Comparison of ENCODE assay signal across 22 cellular contexts in the genomic region with DNA sequence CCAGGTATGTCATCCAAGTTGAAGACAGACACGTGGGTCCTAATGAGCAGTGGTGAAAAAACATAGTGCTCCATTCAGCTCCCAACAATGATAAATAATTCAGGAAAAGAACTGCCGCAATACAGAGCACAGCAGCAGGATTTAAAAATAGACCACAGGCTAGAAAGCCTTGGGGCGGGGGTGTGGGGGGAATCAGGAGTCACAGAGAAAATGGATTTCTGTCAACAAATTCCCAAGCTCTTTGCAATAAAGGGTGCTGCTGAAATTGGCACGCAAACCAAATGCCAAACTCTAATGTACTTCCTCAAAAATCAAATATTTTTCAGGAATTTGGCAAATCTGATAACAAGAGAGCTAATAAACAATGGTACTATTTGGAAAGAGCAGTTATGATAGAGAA. TPM values are rescaled to one million over a fixed set of nuclear protein-coding genes. Genes with fewer than 3 reads are reported as not detected.
DNase-seq lines count a peak whose midpoint lies in the region; ATAC-seq, FAIRE-seq and TF ChIP-seq lines count a peak whose summit lies in the region.
"Had no signal": no experiment of that assay in that cellular context is flagged by ENCODE, and none has a peak within 500 bp of the region (broad histone marks: within the 10 kb centered on the region; RNA-seq: fewer than 3 reads in every experiment).

No MANE protein-coding gene starts in this region.

- no peak for ATAC-seq in HG02763 (IDR thresholded peaks at IDR 0.05; ENCODE audit: unreplicated experiment)
- ATAC-seq in WTC11 = no peak
- ATAC-seq: foreskin keratinocyte; stimulated activated naive B cell treated with anti-CD40 and anti-IgM and Interleukin-4, amounts not matched to agents 10 μg/mL and 1 μg/mL and 100 μg/mL, for 72 hours had no signal

- peak; percentile 68 for DNase-seq in AG08396 (ENCODE audit: low spot score)
- DNase-seq in SK-MEL-5 (ENCODE audit: low read depth, low spot score) = peak; percentile 50
- DNase-seq in fibroblast of pulmonary artery (ENCODE audit: low read depth) = peak; percentile 27
- DNase-seq in medulla oblongata (ENCODE audit: extremely low spot score) = peak; percentile 39
- no peak for DNase-seq in stimulated activated naive CD4-positive, alpha-beta T cell (lab: John Stamatoyannopoulos, UW)
- no peak for DNase-seq in urothelium cell line (ENCODE audit: low spot score)
- no peak for DNase-seq in WTC11 (ENCODE audit: low spot score)
- DNase-seq: activated CD4-positive, alpha-beta memory T cell treated with anti-CD3 and anti-CD28 coated beads, Interleukin-2, amount 10 ng/mL, durations not matched to agents 7 days and 5 days; activated T-cell treated with anti-CD3 and anti-CD28 coated beads, Interleukin-2, amount 50 U/mL, for 48 hours; CD4-positive, alpha-beta memory T cell; DMS79; foreskin keratinocyte; naive B cell; NCI-H1417 treated with DMSO at 0.1 percent for 48 hours; Peyer's patch; stimulated activated naive B cell treated with anti-CD40 and anti-IgM and Interleukin-4, amounts not matched to agents 10 μg/mL and 1 μg/mL and 100 μg/mL, for 72 hours; SW 1271 had no signal

- peaks cover 3% of the 10 kb centered on the region for H3K36me3 Mint-ChIP-seq in WTC11

- FAIRE-seq in urothelium cell line (lab: Jason Lieb, UNC) = no peak
- FAIRE-seq: A204.1, GM19239 had no signal

- TF ChIP-seq CTCF in fibroblast of pulmonary artery (IDR thresholded peaks at IDR 0.05; ENCODE audit: low read length, missing control alignments) (no peak), WTC11 (IDR thresholded peaks at IDR 0.05) (no peak)

- H3K4me3 Mint-ChIP-seq in WTC11 = no peak overlapping the region
- H3K4me3 Mint-ChIP-seq: activated CD4-positive, alpha-beta memory T cell treated with anti-CD3 and anti-CD28 coated beads, Interleukin-2, amount 10 ng/mL, durations not matched to agents 7 days and 5 days; activated naive CD8-positive, alpha-beta T cell; CD4-positive, alpha-beta memory T cell; stimulated activated naive B cell treated with anti-CD40 and anti-IgM and Interleukin-4, amounts not matched to agents 10 μg/mL and 1 μg/mL and 100 μg/mL, for 72 hours had no signal

- POLR2A ChIA-PET in WTC11 (lab: Charles Lee) = no interaction called here

- H3K4me3 ChIP-seq in fibroblast of pulmonary artery (replicated peaks; ENCODE audit: low read depth, low read length) = no peak overlapping the region
- H3K4me3 ChIP-seq: HAP-1, Peyer's patch had no signal

- no peak overlapping the region for H3K27ac Mint-ChIP-seq in WTC11
- H3K27ac Mint-ChIP-seq: activated CD4-positive, alpha-beta memory T cell treated with anti-CD3 and anti-CD28 coated beads, Interleukin-2, amount 10 ng/mL, durations not matched to agents 7 days and 5 days; activated naive CD8-positive, alpha-beta T cell; stimulated activated naive B cell treated with anti-CD40 and anti-IgM and Interleukin-4, amounts not matched to agents 10 μg/mL and 1 μg/mL and 100 μg/mL, for 72 hours had no signal

- CTCF ChIA-PET in WTC11 (lab: Charles Lee) = no interaction called here

- H3K27me3 Mint-ChIP-seq in WTC11 (ENCODE audit: low read depth) = no peaks in the 10 kb centered on the region; the same call in none of the 2 replicates
- H3K27me3 Mint-ChIP-seq: activated CD4-positive, alpha-beta memory T cell treated with anti-CD3 and anti-CD28 coated beads, Interleukin-2, amount 10 ng/mL, durations not matched to agents 7 days and 5 days; activated naive CD8-positive, alpha-beta T cell; CD4-positive, alpha-beta memory T cell; naive B cell; stimulated activated naive B cell treated with anti-CD40 and anti-IgM and Interleukin-4, amounts not matched to agents 10 μg/mL and 1 μg/mL and 100 μg/mL, for 72 hours had no signal

- H3K4me1 Mint-ChIP-seq in WTC11 = 0 out of 2 replicates have a peak, but pooled peaks cover under 1% of the 10 kb centered on the region

- in situ Hi-C loops in SK-MEL-5 (cut with HindIII; ENCODE audit: low pct_unique_long_range_greater_than_20kb, low sequenced_read_pairs) = no loop called here

- H3K9me3 Mint-ChIP-seq in WTC11 = peaks cover 4% of the 10 kb centered on the region
- H3K9me3 Mint-ChIP-seq: activated CD4-positive, alpha-beta memory T cell treated with anti-CD3 and anti-CD28 coated beads, Interleukin-2, amount 10 ng/mL, durations not matched to agents 7 days and 5 days; stimulated activated naive B cell treated with anti-CD40 and anti-IgM and Interleukin-4, amounts not matched to agents 10 μg/mL and 1 μg/mL and 100 μg/mL, for 72 hours had no signal

TF ChIP-seq in WTC11, 78 proteins besides CTCF, POLR2A, EP300 and RAD21 (continues in another document):
- TF ChIP-seq MYBL2 (CRISPR knock-in tag; IDR thresholded peaks at IDR 0.05) = no peak
- no peak for TF ChIP-seq ZNF263 (CRISPR knock-in tag; IDR thresholded peaks at IDR 0.05; ENCODE audit: low read depth)
- no peak for TF ChIP-seq TCF7 (CRISPR knock-in tag; IDR thresholded peaks at IDR 0.05; ENCODE audit: low read depth)
- TF ChIP-seq ATF3 (CRISPR knock-in tag; conservative IDR thresholded peaks at IDR 0.05) = no peak
- TF ChIP-seq, protein P1, sequence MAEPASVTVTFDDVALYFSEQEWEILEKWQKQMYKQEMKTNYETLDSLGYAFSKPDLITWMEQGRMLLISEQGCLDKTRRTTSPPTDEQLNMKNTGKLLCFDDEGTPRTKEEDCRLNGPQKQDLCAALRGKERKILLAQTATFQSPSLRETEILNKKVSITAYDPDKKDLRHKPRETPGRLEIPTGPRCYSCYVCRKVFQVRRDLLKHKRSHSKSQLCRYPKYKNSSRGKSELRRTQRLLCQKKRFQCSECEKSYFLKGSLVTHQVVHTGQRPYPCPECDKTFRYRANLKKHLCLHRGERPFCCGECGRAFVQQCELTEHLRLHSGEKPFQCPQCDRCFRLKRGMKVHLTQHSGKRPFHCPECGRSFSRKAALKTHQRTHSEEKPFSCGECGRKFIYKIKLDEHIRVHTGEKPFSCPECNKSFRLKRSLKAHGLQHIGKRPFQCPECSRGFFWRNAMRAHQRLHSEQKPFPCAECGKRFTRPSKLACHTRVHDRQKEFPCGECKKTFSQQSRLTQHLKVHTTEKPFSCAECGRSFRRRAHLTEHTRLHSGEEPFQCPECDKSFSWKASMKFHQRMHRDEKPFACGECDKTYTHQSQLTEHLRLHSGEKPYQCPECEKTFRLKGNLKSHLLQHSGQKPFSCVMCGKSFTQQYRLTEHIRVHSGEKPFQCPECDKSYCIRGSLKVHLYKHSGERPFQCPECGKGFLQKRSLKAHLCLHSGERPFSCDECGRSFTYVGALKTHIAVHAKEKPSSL (CRISPR knock-in tag; conservative IDR thresholded peaks at IDR 0.05) = no peak
- TF ChIP-seq E2F5 (CRISPR knock-in tag; IDR thresholded peaks at IDR 0.05) = no peak
- no peak for TF ChIP-seq USF1 (CRISPR knock-in tag; IDR thresholded peaks at IDR 0.05)
- TF ChIP-seq, protein P2, sequence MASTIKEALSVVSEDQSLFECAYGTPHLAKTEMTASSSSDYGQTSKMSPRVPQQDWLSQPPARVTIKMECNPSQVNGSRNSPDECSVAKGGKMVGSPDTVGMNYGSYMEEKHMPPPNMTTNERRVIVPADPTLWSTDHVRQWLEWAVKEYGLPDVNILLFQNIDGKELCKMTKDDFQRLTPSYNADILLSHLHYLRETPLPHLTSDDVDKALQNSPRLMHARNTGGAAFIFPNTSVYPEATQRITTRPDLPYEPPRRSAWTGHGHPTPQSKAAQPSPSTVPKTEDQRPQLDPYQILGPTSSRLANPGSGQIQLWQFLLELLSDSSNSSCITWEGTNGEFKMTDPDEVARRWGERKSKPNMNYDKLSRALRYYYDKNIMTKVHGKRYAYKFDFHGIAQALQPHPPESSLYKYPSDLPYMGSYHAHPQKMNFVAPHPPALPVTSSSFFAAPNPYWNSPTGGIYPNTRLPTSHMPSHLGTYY (CRISPR knock-in tag; IDR thresholded peaks at IDR 0.05) = no peak
- no peak for TF ChIP-seq NR3C1 (CRISPR knock-in tag; conservative IDR thresholded peaks at IDR 0.05; ENCODE audit: low read depth)
- no peak for TF ChIP-seq ELF4 (CRISPR knock-in tag; IDR thresholded peaks at IDR 0.05; ENCODE audit: low read depth)

RNA-seq across cellular contexts. Expression of gene R3HDM2, which starts 58.6 kb away (rescaled TPM):
- total RNA-seq in SK-MEL-5 (2014; rRNA removed; shearing (Covaris generic)) = 15.2 and 19.0 TPM in 2 replicates
- 47.3 and 58.4 TPM in 2 replicates for polyA plus RNA-seq in SK-MEL-5 (2015; cell fraction: cytosol; rRNA removed)
- polyA plus RNA-seq in SK-MEL-5 (2015; cell fraction: nucleus; rRNA removed) = 83.7 and 97.6 TPM in 2 replicates
- 34.7 to 39.8 TPM (median 37.5 TPM) in 3 replicates for total RNA-seq in WTC11 (2021)

Comparison
In these comparisons a context has a peak if more than half of its experiments do, and no peak if none do; other contexts are left out.
1. DNase-seq: peak in AG08396 (single experiment), SK-MEL-5 (single experiment), fibroblast of pulmonary artery (single experiment) and medulla oblongata (single experiment); none in stimulated activated naive CD4-positive, alpha-beta T cell (0 of 6), urothelium cell line (single experiment) and WTC11 (single experiment).